In the genomic region with DNA sequence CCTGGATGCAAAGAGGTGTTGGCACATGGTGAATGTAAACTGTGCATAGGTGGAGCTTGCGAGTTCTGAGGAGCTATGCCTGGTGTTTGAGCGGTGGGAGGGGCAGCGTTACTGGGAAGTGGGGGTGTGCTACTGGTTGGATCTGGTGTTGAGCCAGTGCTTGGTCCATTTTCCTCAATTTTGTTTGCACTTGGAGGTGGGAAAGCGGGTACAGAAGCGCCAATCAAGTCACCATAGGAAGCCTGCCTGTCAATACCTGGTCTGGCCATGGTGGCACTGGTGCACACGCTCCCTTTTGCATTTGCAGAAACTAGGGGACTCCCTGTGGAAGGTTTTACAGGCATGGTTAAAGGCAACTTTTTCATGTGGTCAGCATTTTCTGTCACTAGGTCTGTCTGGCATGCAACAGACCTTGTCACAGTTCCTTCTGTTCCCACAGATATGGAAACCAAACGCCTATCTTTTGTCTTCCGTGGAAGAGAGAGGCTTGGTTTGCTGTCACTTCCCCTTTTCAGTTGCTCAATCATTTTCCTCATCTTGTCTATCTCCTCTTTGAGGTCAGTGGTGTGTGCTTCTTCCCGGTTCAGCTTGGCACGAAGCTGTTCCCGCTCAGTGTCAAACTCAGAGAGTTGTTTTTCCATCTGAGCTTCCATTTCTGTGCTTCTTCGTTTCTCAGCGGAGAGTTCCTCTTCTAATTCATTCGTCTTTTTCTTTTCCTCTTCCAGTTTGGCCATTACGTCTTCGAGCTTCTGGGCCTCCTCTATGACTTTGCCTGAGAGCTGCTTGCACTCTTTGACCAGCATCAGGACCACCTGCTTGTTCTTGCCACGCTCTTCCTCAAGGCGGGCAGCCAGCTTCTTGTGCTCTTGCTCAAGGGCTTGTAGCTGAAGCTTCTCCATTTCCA, we compare ENCODE assay signal across 1 cellular context.
TF ChIP-seq lines count a peak whose summit lies in the region.

No MANE protein-coding gene starts in this region.

TF ChIP-seq in HCT116, 20 proteins besides CTCF, POLR2A, EP300 and RAD21 (continued from another document):
- no peak for TF ChIP-seq TCF7L2 (IDR thresholded peaks at IDR 0.05; ENCODE audit: borderline replicate concordance, extremely low read depth, insufficient read depth, insufficient read length)
- TF ChIP-seq, protein P1, sequence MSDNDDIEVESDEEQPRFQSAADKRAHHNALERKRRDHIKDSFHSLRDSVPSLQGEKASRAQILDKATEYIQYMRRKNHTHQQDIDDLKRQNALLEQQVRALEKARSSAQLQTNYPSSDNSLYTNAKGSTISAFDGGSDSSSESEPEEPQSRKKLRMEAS (IDR thresholded peaks at IDR 0.05) = no peak
- TF ChIP-seq ATF3 (IDR thresholded peaks at IDR 0.05) = no peak
